Comparison of ENCODE assay signal across 8 cellular contexts in genomic region chr6:170145716-170146501, GRCh38.
DNase-seq lines count a peak whose midpoint lies in the region; ATAC-seq, FAIRE-seq and TF ChIP-seq lines count a peak whose summit lies in the region.
"Not testable (repeated sequence)": the region's sequence is repeated elsewhere in the genome, so short reads cannot be mapped to it uniquely, and the experiment has no call there.

No MANE protein-coding gene starts in this region.

- H3K9me3 ChIP-seq in CD8-positive, alpha-beta memory T cell (ENCODE audit: low read length); endothelial cell of umbilical vein (replicated peaks; ENCODE audit: control insufficient read depth, insufficient read depth, low read length); aorta (ENCODE audit: control insufficient read depth, low read length): not testable (repeated sequence)

- WGBS in mesendoderm (ENCODE audit: extremely low coverage, insufficient coverage, low lambda C conversion rate), result no CpG with 5 or more reads among the region's 3 CpGs
- 55 to 58% methylated on average over 3 of the region's 3 CpGs for WGBS in aorta, 2 donors

- not testable (repeated sequence) for H4K20me1 ChIP-seq in endothelial cell of umbilical vein (replicated peaks; ENCODE audit: control insufficient read depth, extremely low read depth, insufficient read depth, low read length)

- not testable (repeated sequence) for H3K4ac ChIP-seq in mesendoderm (ENCODE audit: low read depth, low read length)

- H3K23ac ChIP-seq in mesendoderm (ENCODE audit: low read length), result peak overlapping the region; percentile 70

- not testable (repeated sequence) for H2BK120ac ChIP-seq in mesendoderm (ENCODE audit: low read depth, low read length)

- H3K9me3 Mint-ChIP-seq in CD8-positive, alpha-beta memory T cell, result not testable (repeated sequence)
- H3K9me3 Mint-ChIP-seq in activated CD4-positive, alpha-beta T cell treated with anti-CD3 and anti-CD28 coated beads for 36 hours (ENCODE audit: low read depth), result peaks cover 10% of the 10 kb centered on the region
- H3K9me3 Mint-ChIP-seq in activated T-cell treated with anti-CD3 and anti-CD28 coated beads, Interleukin-2, amount 50 U/mL, for 72 hours, result peaks cover 9 to 12% of the 10 kb centered on the region in 2 donors
- H3K9me3 Mint-ChIP-seq in activated naive CD8-positive, alpha-beta T cell treated with anti-CD3 and anti-CD28 coated beads, Interleukin-2, amount 50 U/mL, for 24 hours, result peaks cover 22% of the 10 kb centered on the region

- CTCF ChIA-PET in CD8-positive, alpha-beta memory T cell (lab: Charles Lee), result not testable (repeated sequence)
- CTCF ChIA-PET in activated CD4-positive, alpha-beta T cell treated with anti-CD3 and anti-CD28 coated beads for 36 hours (lab: Charles Lee), result interaction anchor here (0.7 kb wide), 1 partner anchor 169 kb away, joined by 3 read pairs; no protein-coding TSS in a partner anchor
- CTCF ChIA-PET in endothelial cell of umbilical vein (lab: Charles Lee), result interaction anchor here (1.5 kb wide), 1 partner anchor 314 kb away, joined by 4 read pairs; no protein-coding TSS in a partner anchor

- FAIRE-seq in endothelial cell of umbilical vein (lab: Jason Lieb, UNC), result peak; percentile 57

- not testable (repeated sequence) for H3K9ac ChIP-seq in endothelial cell of umbilical vein (replicated peaks; ENCODE audit: extremely low read depth, insufficient read depth, low read length); mesendoderm (ENCODE audit: low read length)

- not testable (repeated sequence) for H3K18ac ChIP-seq in mesendoderm (ENCODE audit: low read length)

- H3K79me1 ChIP-seq in mesendoderm (ENCODE audit: low read length), result not testable (repeated sequence)

- dilution Hi-C loops in endothelial cell of umbilical vein (cut with MboI; ENCODE audit: extremely low pct_ligation_motif_present, low sequenced_read_pairs), result not testable (repeated sequence)

- H3K79me2 ChIP-seq in endothelial cell of umbilical vein (ENCODE audit: control insufficient read depth, insufficient read depth, low read length); mesendoderm (ENCODE audit: control insufficient read depth, insufficient read depth, low read length): not testable (repeated sequence)

- H3K36me3 Mint-ChIP-seq in CD8-positive, alpha-beta memory T cell; activated CD4-positive, alpha-beta T cell treated with anti-CD3 and anti-CD28 coated beads for 36 hours (ENCODE audit: low read depth): not testable (repeated sequence)
- H3K36me3 Mint-ChIP-seq in activated T-cell treated with anti-CD3 and anti-CD28 coated beads, Interleukin-2, amount 50 U/mL, for 72 hours (ENCODE audit: insufficient read depth in 2 of 2), result peaks cover 11 to 12% of the 10 kb centered on the region in 2 donors
- peaks cover 11% of the 10 kb centered on the region for H3K36me3 Mint-ChIP-seq in activated naive CD8-positive, alpha-beta T cell treated with anti-CD3 and anti-CD28 coated beads, Interleukin-2, amount 50 U/mL, for 24 hours (ENCODE audit: low read depth)

- H4K5ac ChIP-seq in mesendoderm (ENCODE audit: low read length), result not testable (repeated sequence)

- not testable (repeated sequence) for H3K36me3 ChIP-seq in CD8-positive, alpha-beta memory T cell (ENCODE audit: insufficient read depth, low read length); endothelial cell of umbilical vein (ENCODE audit: control insufficient read depth in 2 of 2, extremely low read depth in 1 of 2, insufficient read depth in 2 of 2, low read length in 2 of 2); mesendoderm (ENCODE audit: control insufficient read depth, insufficient read depth, low read length); aorta (ENCODE audit: control insufficient read depth in 1 of 2, insufficient read depth in 2 of 2, low read length in 1 of 2)

- TF ChIP-seq CTCF in endothelial cell of umbilical vein (IDR thresholded peaks at IDR 0.05; ENCODE audit: extremely low read depth in 1 of 2, insufficient read depth in 1 of 2, low read depth in 1 of 2, low read length in 2 of 2), result not testable (repeated sequence)

- peak overlapping the region; percentile 34 for H3K56ac ChIP-seq in mesendoderm (ENCODE audit: low read length)

- ATAC-seq in activated CD4-positive, alpha-beta T cell treated with anti-CD3 and anti-CD28 coated beads for 36 hours, result peak; percentile 16
- not testable (repeated sequence) for ATAC-seq in activated T-cell treated with anti-CD3 and anti-CD28 coated beads, Interleukin-2, amount 50 U/mL, for 72 hours (replicated peaks in 1 of 2); activated naive CD8-positive, alpha-beta T cell treated with anti-CD3 and anti-CD28 coated beads, Interleukin-2, amount 50 U/mL, for 24 hours; aorta (ENCODE audit: low FRiP score)

- peak in 1 of 5 donors; percentile 44 for DNase-seq in CD8-positive, alpha-beta memory T cell
- peak; percentile 52 for DNase-seq in activated CD4-positive, alpha-beta T cell treated with anti-CD3 and anti-CD28 coated beads for 36 hours
- peak; percentile 36 to 47 for DNase-seq in activated T-cell treated with anti-CD3 and anti-CD28 coated beads, Interleukin-2, amount 50 U/mL, for 72 hours
- DNase-seq in activated naive CD8-positive, alpha-beta T cell treated with anti-CD3 and anti-CD28 coated beads, Interleukin-2, amount 50 U/mL, for 24 hours, result peak; percentile 42
- DNase-seq in endothelial cell of umbilical vein (ENCODE audit: low read depth, low spot score); mesendoderm: not testable (repeated sequence)
- DNase-seq in stimulated activated CD4-positive, alpha-beta T cell treated with anti-CD3 and anti-CD28 coated beads, Interleukin-4, amount 100 ng/mL, for 24 hours, result peak; percentile 28
- DNase-seq in aorta, result peak; percentile 17 to 39

- intact Hi-C loops in activated CD4-positive, alpha-beta T cell treated with anti-CD3 and anti-CD28 coated beads for 36 hours (cut with DNase I, micrococcal nuclease); aorta (cut with DNase I): not testable (repeated sequence)
- intact Hi-C loops in endothelial cell of umbilical vein (cut with micrococcal nuclease), result loop anchor here (1.0 kb wide), 1 partner anchor 14 kb away; no protein-coding TSS in a partner anchor

- POLR2A ChIA-PET in CD8-positive, alpha-beta memory T cell (lab: Charles Lee); activated CD4-positive, alpha-beta T cell treated with anti-CD3 and anti-CD28 coated beads for 36 hours (lab: Charles Lee); endothelial cell of umbilical vein (lab: Charles Lee): not testable (repeated sequence)

- TF ChIP-seq POLR2A in endothelial cell of umbilical vein (IDR thresholded peaks at IDR 0.05; ENCODE audit: low read depth, low read length), result not testable (repeated sequence)

- H2BK5ac ChIP-seq in mesendoderm (ENCODE audit: low read length), result peak overlapping the region; percentile 28

- peak overlapping the region in 5 of 7 donors; percentile 5 to 89 (median 41) for H3K4me3 Mint-ChIP-seq in CD8-positive, alpha-beta memory T cell
- not testable (repeated sequence) for H3K4me3 Mint-ChIP-seq in activated CD4-positive, alpha-beta T cell treated with anti-CD3 and anti-CD28 coated beads for 36 hours
- H3K4me3 Mint-ChIP-seq in activated T-cell treated with anti-CD3 and anti-CD28 coated beads, Interleukin-2, amount 50 U/mL, for 72 hours, result peak overlapping the region in 1 of 2 donors; percentile 80
- H3K4me3 Mint-ChIP-seq in activated naive CD8-positive, alpha-beta T cell treated with anti-CD3 and anti-CD28 coated beads, Interleukin-2, amount 50 U/mL, for 24 hours, result peak overlapping the region; percentile 36

- not testable (repeated sequence) for H3K27ac ChIP-seq in CD8-positive, alpha-beta memory T cell (ENCODE audit: low read depth, low read length); endothelial cell of umbilical vein (ENCODE audit: insufficient read depth, low read depth, low read length); mesendoderm (ENCODE audit: low read depth, low read length); aorta (ENCODE audit: low read depth in 1 of 2, low read length in 2 of 2)

- H4K8ac ChIP-seq in mesendoderm (ENCODE audit: low read depth, low read length), result not testable (repeated sequence)

- peaks cover 44% of the 10 kb centered on the region for H3K4me1 ChIP-seq in CD8-positive, alpha-beta memory T cell (ENCODE audit: insufficient read depth, low read length)
- not testable (repeated sequence) for H3K4me1 ChIP-seq in endothelial cell of umbilical vein (ENCODE audit: control insufficient read depth, extremely low read depth, insufficient read depth, low read length); mesendoderm (ENCODE audit: control insufficient read depth, low read depth, low read length); aorta (ENCODE audit: control insufficient read depth in 1 of 2, insufficient read depth in 2 of 2, low read length in 2 of 2)

- H3K9me1 ChIP-seq in endothelial cell of umbilical vein (replicated peaks; ENCODE audit: control insufficient read depth, extremely low read depth, insufficient read depth, low read length), result not testable (repeated sequence)

- peaks cover 50 to 57% (median 53%) of the 10 kb centered on the region in 3 donors for H3K4me1 Mint-ChIP-seq in CD8-positive, alpha-beta memory T cell
- H3K4me1 Mint-ChIP-seq in activated CD4-positive, alpha-beta T cell treated with anti-CD3 and anti-CD28 coated beads for 36 hours, result peaks cover 44% of the 10 kb centered on the region
- H3K4me1 Mint-ChIP-seq in activated T-cell treated with anti-CD3 and anti-CD28 coated beads, Interleukin-2, amount 50 U/mL, for 72 hours (ENCODE audit: low read depth), result peaks cover 45% of the 10 kb centered on the region
- peaks cover 58% of the 10 kb centered on the region for H3K4me1 Mint-ChIP-seq in activated naive CD8-positive, alpha-beta T cell treated with anti-CD3 and anti-CD28 coated beads, Interleukin-2, amount 50 U/mL, for 24 hours

- H3K27ac Mint-ChIP-seq in CD8-positive, alpha-beta memory T cell, result peak overlapping the region; percentile 63 to 98 (median 92)
- H3K27ac Mint-ChIP-seq in activated CD4-positive, alpha-beta T cell treated with anti-CD3 and anti-CD28 coated beads for 36 hours, result peak overlapping the region; percentile 52
- peak overlapping the region; percentile 74 for H3K27ac Mint-ChIP-seq in activated T-cell treated with anti-CD3 and anti-CD28 coated beads, Interleukin-2, amount 50 U/mL, for 72 hours
- peak overlapping the region; percentile 89 for H3K27ac Mint-ChIP-seq in activated naive CD8-positive, alpha-beta T cell treated with anti-CD3 and anti-CD28 coated beads, Interleukin-2, amount 50 U/mL, for 24 hours

- H3K4me3 ChIP-seq in CD8-positive, alpha-beta memory T cell (ENCODE audit: low read length); endothelial cell of umbilical vein (replicated peaks in 1 of 3; ENCODE audit: insufficient read depth in 1 of 3, low read depth in 1 of 3, low read length in 3 of 3); mesendoderm (ENCODE audit: low read length); aorta (ENCODE audit: low read length in 2 of 2): not testable (repeated sequence)

- H3K27me3 Mint-ChIP-seq in CD8-positive, alpha-beta memory T cell; activated CD4-positive, alpha-beta T cell treated with anti-CD3 and anti-CD28 coated beads for 36 hours; activated T-cell treated with anti-CD3 and anti-CD28 coated beads, Interleukin-2, amount 50 U/mL, for 72 hours (ENCODE audit: low read depth); activated naive CD8-positive, alpha-beta T cell treated with anti-CD3 and anti-CD28 coated beads, Interleukin-2, amount 50 U/mL, for 24 hours: not testable (repeated sequence)

- H2AK5ac ChIP-seq in mesendoderm (ENCODE audit: low read length), result not testable (repeated sequence)

- H2BK15ac ChIP-seq in mesendoderm (replicated peaks; ENCODE audit: low read depth), result not testable (repeated sequence)

- not testable (repeated sequence) for H3K4me2 ChIP-seq in endothelial cell of umbilical vein (ENCODE audit: insufficient read depth, low read length); mesendoderm (ENCODE audit: low read length)

- not testable (repeated sequence) for H3K27me3 ChIP-seq in CD8-positive, alpha-beta memory T cell (ENCODE audit: insufficient read depth, low read length, poor library complexity, severe bottlenecking); endothelial cell of umbilical vein (ENCODE audit: control insufficient read depth in 2 of 2, insufficient read depth in 2 of 2, low read length in 2 of 2); mesendoderm (ENCODE audit: insufficient read depth, low read length, poor library complexity); aorta (ENCODE audit: control insufficient read depth in 1 of 2, insufficient read depth in 2 of 2, low read length in 1 of 2)

- BruUV-seq in endothelial cell of umbilical vein (replicated peaks; lab: Mats Ljungman, UMichigan), result not testable (repeated sequence)

- H2AFZ ChIP-seq in endothelial cell of umbilical vein (ENCODE audit: low read depth, low read length), result not testable (repeated sequence)
